In the genomic region with DNA sequence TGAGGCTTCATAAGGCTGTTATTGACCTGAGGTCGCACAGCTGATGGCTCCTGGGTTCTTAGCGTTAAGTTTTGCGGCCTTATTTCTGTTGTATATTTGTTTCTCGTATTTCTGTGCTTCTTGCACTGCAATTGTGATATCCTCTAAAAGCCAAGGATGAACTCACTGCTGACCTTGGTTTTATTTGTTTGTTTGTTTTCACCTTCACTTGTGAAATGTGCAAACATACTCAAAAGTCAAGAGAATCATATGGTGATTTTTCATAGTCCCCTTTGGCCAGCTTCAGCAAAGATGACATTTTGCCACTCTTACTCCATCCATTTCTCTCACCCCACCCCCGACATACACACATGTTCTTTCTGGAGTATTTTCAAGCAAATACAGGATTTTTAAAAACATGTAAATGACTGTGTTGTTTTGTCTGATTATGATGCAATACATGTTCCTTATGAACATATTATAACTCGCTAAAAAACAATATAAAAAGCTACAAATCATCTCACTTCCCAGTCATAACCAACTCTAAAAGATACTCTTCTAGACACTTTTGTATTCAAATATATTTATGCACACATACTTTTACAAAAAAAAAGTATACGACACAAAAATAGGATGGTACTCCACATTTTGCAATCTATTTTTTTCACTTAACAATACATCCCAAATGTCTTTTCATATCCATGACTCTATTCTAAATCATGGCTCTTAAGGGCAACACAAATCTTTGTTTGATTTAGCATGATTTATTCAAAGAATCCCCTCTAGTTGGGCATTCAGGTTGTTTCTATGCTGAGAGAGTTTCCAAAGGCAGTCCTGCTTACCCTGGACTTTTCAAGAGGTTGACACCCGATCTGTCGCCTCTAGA, we compare ENCODE assay signal across 21 cellular contexts. TPM values are rescaled to one million over a fixed set of nuclear protein-coding genes. Genes with fewer than 3 reads are reported as not detected.
DNase-seq lines count a peak whose midpoint lies in the region; ATAC-seq and TF ChIP-seq lines count a peak whose summit lies in the region.
"Had no signal": no experiment of that assay in that cellular context is flagged by ENCODE, and none has a peak within 500 bp of the region (broad histone marks: within the 10 kb centered on the region; RNA-seq: fewer than 3 reads in every experiment).

No MANE protein-coding gene starts in this region.

- H3K27ac Mint-ChIP-seq in MCF 10A (ENCODE audit: low read depth, unreplicated experiment) (peak overlapping the region; percentile 72), WTC11 (no peak overlapping the region), progenitor cell of endocrine pancreas (no peak overlapping the region)
- H3K27ac Mint-ChIP-seq: CD4-positive, CD25-positive, alpha-beta regulatory T cell had no signal

- H3K79me2 ChIP-seq in mammary epithelial cell (ENCODE audit: insufficient read depth, low read length): no peaks in the 10 kb centered on the region

- dilution Hi-C loops in mammary epithelial cell (cut with HindIII; ENCODE audit: low sequenced_read_pairs): no loop called here

- H3K9ac ChIP-seq in mammary epithelial cell (ENCODE audit: insufficient read depth, low read length): no peak overlapping the region
- H3K9ac ChIP-seq: KMS-11 had no signal

- CTCF ChIA-PET in MCF 10A (lab: Yijun Ruan, JAX): interaction anchor here (0.6 to 1.3 kb wide), 4 partner anchors 31 to 1059 kb away, joined by 4 to 5 read pairs (median 4); no protein-coding TSS in a partner anchor
- CTCF ChIA-PET in mammary epithelial cell (lab: Charles Lee; ENCODE audit: low non-redundant PET): no interaction called here
- CTCF ChIA-PET in WTC11 (lab: Charles Lee): interaction anchor here (0.6 to 1.3 kb wide), 3 partner anchors 16 to 138 kb away, joined by 3 to 5 read pairs (median 4); no protein-coding TSS in a partner anchor

- H3K36me3 Mint-ChIP-seq in MCF 10A (ENCODE audit: insufficient read depth, unreplicated experiment): no peaks in the 10 kb centered on the region
- no peaks in the 10 kb centered on the region for H3K36me3 Mint-ChIP-seq in WTC11
- no peaks in the 10 kb centered on the region for H3K36me3 Mint-ChIP-seq in progenitor cell of endocrine pancreas (ENCODE audit: insufficient read depth)
- H3K36me3 Mint-ChIP-seq: CD4-positive, CD25-positive, alpha-beta regulatory T cell had no signal

- H3K36me3 ChIP-seq in mammary epithelial cell (ENCODE audit: insufficient read depth, low read length): no peaks in the 10 kb centered on the region
- no peaks in the 10 kb centered on the region for H3K36me3 ChIP-seq in lower lobe of right lung
- H3K36me3 ChIP-seq: MG63, SJCRH30 had no signal

- H3K27me3 Mint-ChIP-seq in MCF 10A (ENCODE audit: insufficient read depth, unreplicated experiment) (no peaks in the 10 kb centered on the region), WTC11 (ENCODE audit: low read depth) (no peaks in the 10 kb centered on the region), progenitor cell of endocrine pancreas (no peaks in the 10 kb centered on the region)

- no peak overlapping the region for H3K4me3 ChIP-seq in mammary epithelial cell (replicated peaks in 1 of 3; ENCODE audit: insufficient read depth in 1 of 3, low read depth in 2 of 3, low read length in 3 of 3)
- H3K4me3 ChIP-seq in lower lobe of right lung: no peak overlapping the region
- H3K4me3 ChIP-seq: MG63, SJCRH30 had no signal

- H3K4me3 Mint-ChIP-seq in MCF 10A (ENCODE audit: unreplicated experiment): no peak overlapping the region
- no peak overlapping the region for H3K4me3 Mint-ChIP-seq in WTC11
- no peak overlapping the region for H3K4me3 Mint-ChIP-seq in progenitor cell of endocrine pancreas (ENCODE audit: low read depth)

- no peaks in the 10 kb centered on the region for H4K20me1 ChIP-seq in mammary epithelial cell (ENCODE audit: insufficient read depth, low read length)

- TF ChIP-seq CTCF in MCF 10A (IDR thresholded peaks at IDR 0.05; ENCODE audit: unreplicated experiment): no peak
- no peak for TF ChIP-seq CTCF in mammary epithelial cell (conservative IDR thresholded peaks at IDR 0.05 in 1 of 2, IDR thresholded peaks at IDR 0.05 in 1 of 2; ENCODE audit: extremely low read depth in 1 of 2, insufficient read depth in 1 of 2, low read depth in 1 of 2, low read length in 2 of 2)
- no peak for TF ChIP-seq CTCF in WTC11 (IDR thresholded peaks at IDR 0.05)
- TF ChIP-seq CTCF in progenitor cell of endocrine pancreas (IDR thresholded peaks at IDR 0.05; ENCODE audit: unreplicated experiment): no peak
- TF ChIP-seq CTCF in lower lobe of right lung (IDR thresholded peaks at IDR 0.05): no peak

- H3K4me2 ChIP-seq in mammary epithelial cell (ENCODE audit: insufficient read depth, low read depth, low read length): no peak overlapping the region
- H3K4me2 ChIP-seq: KMS-11 had no signal

- no peak for ATAC-seq in WTC11
- ATAC-seq in left lobe of liver: peak; percentile 1
- ATAC-seq in GM18498 (IDR thresholded peaks at IDR 0.05; ENCODE audit: unreplicated experiment): no peak
- ATAC-seq in lower lobe of right lung: no peak

- H3K27me3 ChIP-seq in mammary epithelial cell (ENCODE audit: insufficient read depth, low read length): no peaks in the 10 kb centered on the region
- no peaks in the 10 kb centered on the region for H3K27me3 ChIP-seq in lower lobe of right lung (ENCODE audit: low read depth)
- H3K27me3 ChIP-seq: MG63, SJCRH30 had no signal

- H3K9me3 ChIP-seq in mammary epithelial cell (replicated peaks; ENCODE audit: insufficient read depth, low read length) (no peaks in the 10 kb centered on the region), lower lobe of right lung (no peaks in the 10 kb centered on the region)
- H3K9me3 ChIP-seq: MG63, SJCRH30 had no signal

- no peak overlapping the region for H2AFZ ChIP-seq in mammary epithelial cell (ENCODE audit: low read depth, low read length)

- intact Hi-C loops in MCF 10A (cut with micrococcal nuclease): loop anchor here (10.0 kb wide), 2 partner anchors 56 to 136 kb away; no protein-coding TSS in a partner anchor
- intact Hi-C loops in mammary epithelial cell (cut with micrococcal nuclease): no loop called here
- intact Hi-C loops in lower lobe of right lung (cut with DNase I): no loop called here

- in situ Hi-C loops in mammary epithelial cell (cut with MboI; ENCODE audit: low sequenced_read_pairs in 2 of 2): no loop called here

- 74% methylated on average over 9 of the region's 9 CpGs for WGBS in mammary epithelial cell (ENCODE audit: low coverage, missing lambda C conversion rate)

- DNase-seq in MCF 10A (ENCODE audit: unreplicated experiment) (no peak), mammary epithelial cell (no peak), WTC11 (ENCODE audit: low spot score) (no peak), left lobe of liver (ENCODE audit: low spot score) (no peak), progenitor cell of endocrine pancreas (ENCODE audit: low spot score, unreplicated experiment) (no peak), lower lobe of right lung (no peak)
- no peak for DNase-seq in stimulated activated CD4-positive, alpha-beta T cell treated with anti-CD3 and anti-CD28 coated beads, Interleukin-4, amount 100 ng/mL, for 1 hour
- DNase-seq: Calu3; CD4-positive, CD25-positive, alpha-beta regulatory T cell; DND-41; GDM1; GOT3; MG63; NCI-H1105 treated with DMSO at 0.1 percent for 48 hours; NCI-H187; NCI-H446; NCI-H774; SJCRH30 had no signal

- H3K4me1 ChIP-seq in mammary epithelial cell (ENCODE audit: insufficient read depth, low read length): peaks cover 12% of the 10 kb centered on the region
- H3K4me1 ChIP-seq in lower lobe of right lung: peaks cover 1% of the 10 kb centered on the region
- H3K4me1 ChIP-seq: SJCRH30 had no signal

- BruUV-seq in MCF 10A (replicated peaks; lab: Mats Ljungman, UMichigan) (TSS peak; percentile 90), mammary epithelial cell (replicated peaks; lab: Mats Ljungman, UMichigan) (no TSS peak)

- H3K4me1 Mint-ChIP-seq in MCF 10A (ENCODE audit: insufficient read depth, unreplicated experiment) (peaks cover 18% of the 10 kb centered on the region), WTC11 (peaks cover 8% of the 10 kb centered on the region), progenitor cell of endocrine pancreas (ENCODE audit: low read depth) (peaks cover 2% of the 10 kb centered on the region)

- H3K9me3 Mint-ChIP-seq in MCF 10A (ENCODE audit: unreplicated experiment) (no peaks in the 10 kb centered on the region), WTC11 (no peaks in the 10 kb centered on the region), progenitor cell of endocrine pancreas (ENCODE audit: low read depth) (no peaks in the 10 kb centered on the region)
- H3K9me3 Mint-ChIP-seq: CD4-positive, CD25-positive, alpha-beta regulatory T cell had no signal

- H3K27ac ChIP-seq in mammary epithelial cell (ENCODE audit: insufficient read depth, low read depth, low read length) (no peak overlapping the region), lower lobe of right lung (no peak overlapping the region)
- H3K27ac ChIP-seq: HL-60, KMS-11, SJCRH30 had no signal

- POLR2A ChIA-PET in MCF 10A (lab: Yijun Ruan, JAX) (interaction anchor here (0.7 to 3.8 kb wide), 14 partner anchors 8 to 138 kb away, joined by 3 to 20 read pairs (median 4); no protein-coding TSS in a partner anchor), WTC11 (lab: Charles Lee) (interaction anchor here (0.7 kb wide), 1 partner anchor 68 kb away, joined by 3 read pairs; no protein-coding TSS in a partner anchor)

TF ChIP-seq in WTC11, 78 proteins besides CTCF, POLR2A, EP300 and RAD21:
- TF ChIP-seq GABPB1 (CRISPR knock-in tag; IDR thresholded peaks at IDR 0.05) (0 out of 2 replicates have a peak, but pooled peaks have one; percentile 19), FOXP1 (CRISPR knock-in tag; IDR thresholded peaks at IDR 0.05; ENCODE audit: borderline replicate concordance) (no peak), JAZF1 (CRISPR knock-in tag; IDR thresholded peaks at IDR 0.05) (no peak), ATF1 (CRISPR knock-in tag; IDR thresholded peaks at IDR 0.05) (no peak)
TF ChIP-seq in WTC11: peak in this region for 1.

RNA-seq across cellular contexts. Expression of a gene that starts 5.7 kb away (rescaled TPM):
- total RNA-seq in MCF 10A (2022) (23.3 and 28.2 TPM in 2 replicates), mammary epithelial cell (10 to 100 TPM in 1 of 2 donors, 1 to 10 TPM in 1; 7.0 to 15.8 TPM), WTC11 (2021) (30.6 to 33.8 TPM (median 30.9 TPM) in 3 replicates), left lobe of liver (19.3 TPM), progenitor cell of endocrine pancreas (40.5 and 42.4 TPM in 2 replicates), lower lobe of right lung (23.9 TPM)
- 4.7 TPM for polyA plus RNA-seq in mammary epithelial cell
- polyA minus RNA-seq in mammary epithelial cell: 8.1 TPM
